In genomic region chr19:40714519-40715299, GRCh38 we compare ENCODE assay signal across 8 cellular contexts. TPM values are rescaled to one million over a fixed set of nuclear protein-coding genes. Genes with fewer than 3 reads are reported as not detected.
DNase-seq lines count a peak whose midpoint lies in the region; ATAC-seq lines count a peak whose summit lies in the region.

No MANE protein-coding gene starts in this region.

- no peaks in the 10 kb centered on the region for H3K27me3 ChIP-seq in esophagus (ENCODE audit: control insufficient read depth in 1 of 2, insufficient read depth in 2 of 2, low read length in 2 of 2)
- no peaks in the 10 kb centered on the region for H3K27me3 ChIP-seq in muscle layer of colon (ENCODE audit: control insufficient read depth in 1 of 2, insufficient read depth in 2 of 2, low read length in 2 of 2)

- ATAC-seq in GM21528 (IDR thresholded peaks at IDR 0.05; ENCODE audit: low FRiP score, unreplicated experiment) = peak; percentile 37
- ATAC-seq in activated T-cell treated with anti-CD3 and anti-CD28 coated beads, Interleukin-2, amount 50 U/mL, for 4 hours = peak; percentile 67 to 69

- peak overlapping the region; percentile 44 for H3K9ac ChIP-seq in muscle layer of colon (ENCODE audit: low read length)

- H3K36me3 ChIP-seq in esophagus (ENCODE audit: control insufficient read depth in 2 of 2, insufficient read depth in 2 of 2, low read length in 1 of 2) = no peaks in the 10 kb centered on the region
- H3K36me3 ChIP-seq in muscle layer of colon (ENCODE audit: insufficient read depth, low read length) = peaks cover 13% of the 10 kb centered on the region

- peak overlapping the region; percentile 89 for H3K4me3 Mint-ChIP-seq in activated T-cell treated with anti-CD3 and anti-CD28 coated beads, Interleukin-2, amount 50 U/mL, for 4 hours

- 3 to 4% methylated on average over 31 of the region's 31 CpGs for WGBS in esophagus, 2 donors

- no peaks in the 10 kb centered on the region for H3K27me3 Mint-ChIP-seq in activated T-cell treated with anti-CD3 and anti-CD28 coated beads, Interleukin-2, amount 50 U/mL, for 4 hours (ENCODE audit: low read depth)

- peaks cover 8% of the 10 kb centered on the region for H3K36me3 Mint-ChIP-seq in activated T-cell treated with anti-CD3 and anti-CD28 coated beads, Interleukin-2, amount 50 U/mL, for 4 hours (ENCODE audit: insufficient read depth)

- H3K9me3 Mint-ChIP-seq in activated T-cell treated with anti-CD3 and anti-CD28 coated beads, Interleukin-2, amount 50 U/mL, for 4 hours = no peaks in the 10 kb centered on the region

- peak overlapping the region; percentile 98 to 100 for H3K27ac ChIP-seq in esophagus (ENCODE audit: low read depth in 2 of 2, low read length in 1 of 2)
- peak overlapping the region; percentile 94 for H3K27ac ChIP-seq in muscle layer of colon (ENCODE audit: low read depth, low read length)

- peak; percentile 94 for DNase-seq in D341Med (ENCODE audit: low spot score)
- DNase-seq in Jurkat, Clone E6-1 (ENCODE audit: low read depth, low spot score) = peak; percentile 91
- DNase-seq in OCI-M1 (lab: John Stamatoyannopoulos, UW) = peak; percentile 96
- DNase-seq in activated T-cell treated with anti-CD3 and anti-CD28 coated beads, Interleukin-2, amount 50 U/mL, for 4 hours = peak; percentile 86
- peak; percentile 79 to 81 for DNase-seq in stimulated activated CD8-positive, alpha-beta memory T cell treated with anti-CD3 and anti-CD28 coated beads, Interleukin-4, amount 100 ng/mL, for 4 hours (ENCODE audit: low read depth in 2 of 2, low spot score in 1 of 2)

- peak overlapping the region; percentile 89 for H3K4me3 ChIP-seq in Jurkat, Clone E6-1 (ENCODE audit: low read length)
- peak overlapping the region; percentile 50 to 51 for H3K4me3 ChIP-seq in esophagus (ENCODE audit: low read depth in 1 of 2, low read length in 2 of 2)
- H3K4me3 ChIP-seq in muscle layer of colon (ENCODE audit: low read depth in 1 of 2, low read length in 2 of 2) = peak overlapping the region; percentile 44 to 81

- H3K9me3 ChIP-seq in esophagus (ENCODE audit: control insufficient read depth in 2 of 2, insufficient read depth in 1 of 2, low read depth in 1 of 2, low read length in 1 of 2) = no peaks in the 10 kb centered on the region
- no peaks in the 10 kb centered on the region for H3K9me3 ChIP-seq in muscle layer of colon (ENCODE audit: low read length)

- H3K4me1 Mint-ChIP-seq in activated T-cell treated with anti-CD3 and anti-CD28 coated beads, Interleukin-2, amount 50 U/mL, for 4 hours (ENCODE audit: low read depth) = peaks cover 47% of the 10 kb centered on the region

- H3K4me1 ChIP-seq in esophagus (ENCODE audit: control insufficient read depth in 2 of 2, insufficient read depth in 2 of 2, low read length in 1 of 2) = peaks cover 0 to 4% of the 10 kb centered on the region in 2 donors
- peaks cover 39% of the 10 kb centered on the region for H3K4me1 ChIP-seq in muscle layer of colon (ENCODE audit: insufficient read depth, low read length)

RNA-seq across cellular contexts. Expression of gene COQ8B, which starts 2.0 kb away (rescaled TPM):
- polyA plus RNA-seq in Jurkat, Clone E6-1 (2012; ENCODE audit: insufficient read depth, insufficient read length) = 30.5 TPM
- total RNA-seq in activated T-cell treated with anti-CD3 and anti-CD28 coated beads, Interleukin-2, amount 50 U/mL, for 4 hours = 10 to 100 TPM; 18.7 to 21.3 (median 18.9) TPM
- polyA plus RNA-seq in esophagus = 10 to 100 TPM; 18.4 to 27.2 TPM

RNA-seq across cellular contexts. Expression of gene ITPKC, which starts 2.2 kb away (rescaled TPM):
- 6.9 TPM for polyA plus RNA-seq in Jurkat, Clone E6-1 (2012; ENCODE audit: insufficient read depth, insufficient read length)
- total RNA-seq in activated T-cell treated with anti-CD3 and anti-CD28 coated beads, Interleukin-2, amount 50 U/mL, for 4 hours = 1 to 10 TPM; 6.9 to 8.2 (median 8.2) TPM
- 100 to 1,000 TPM in 1 of 2 donors, 10 to 100 TPM in 1; 57.4 to 172 TPM for polyA plus RNA-seq in esophagus

RNA-seq across cellular contexts. Expression of gene NUMBL, which starts 24.3 kb away (rescaled TPM):
- polyA plus RNA-seq in Jurkat, Clone E6-1 (2012; ENCODE audit: insufficient read depth, insufficient read length) = 5.8 TPM
- total RNA-seq in activated T-cell treated with anti-CD3 and anti-CD28 coated beads, Interleukin-2, amount 50 U/mL, for 4 hours = 10 to 100 TPM; 13.8 to 17.1 (median 16.7) TPM
- 10 to 100 TPM in 1 of 2 donors, 1 to 10 TPM in 1; 9.0 to 14.4 TPM for polyA plus RNA-seq in esophagus

RNA-seq across cellular contexts. Expression of gene ACTMAP, which starts 35.6 kb away (rescaled TPM):
- polyA plus RNA-seq in Jurkat, Clone E6-1 (2012; ENCODE audit: insufficient read depth, insufficient read length) = 25.9 TPM
- total RNA-seq in activated T-cell treated with anti-CD3 and anti-CD28 coated beads, Interleukin-2, amount 50 U/mL, for 4 hours = 10 to 100 TPM in 1 of 3 donors, 1 to 10 TPM in 2; 7.4 to 11.4 (median 7.7) TPM
- polyA plus RNA-seq in esophagus = 1 to 10 TPM; 3.1 to 6.8 TPM

RNA-seq across cellular contexts. Expression of gene SNRPA, which starts 36.3 kb away (rescaled TPM):
- 297 TPM for polyA plus RNA-seq in Jurkat, Clone E6-1 (2012; ENCODE audit: insufficient read depth, insufficient read length)
- 100 to 1,000 TPM; 213 to 234 (median 219) TPM for total RNA-seq in activated T-cell treated with anti-CD3 and anti-CD28 coated beads, Interleukin-2, amount 50 U/mL, for 4 hours
- polyA plus RNA-seq in esophagus = 10 to 100 TPM; 48.9 to 58.1 TPM

Comparison
In these comparisons a context has a peak if more than half of its experiments do, and no peak if none do; other contexts are left out.
1. Peak in every context shown above with its lines: DNase-seq, ATAC-seq, H3K4me3 ChIP-seq and H3K27ac ChIP-seq.